In genomic region chr9:74133921-74134320, GRCh38 we compare ENCODE assay signal across 1 cellular context.
TF ChIP-seq lines count a peak whose summit lies in the region.

No MANE protein-coding gene starts in this region.

TF ChIP-seq in H1, 55 proteins besides CTCF, POLR2A, EP300 and RAD21:
- no peak for TF ChIP-seq NANOG (IDR thresholded peaks at IDR 0.05; ENCODE audit: insufficient read depth, low read depth, low read length, poor library complexity, severe bottlenecking)
- no peak for TF ChIP-seq E2F6 (IDR thresholded peaks at IDR 0.05)
- no peak for TF ChIP-seq RXRA (IDR thresholded peaks at IDR 0.05; ENCODE audit: insufficient read depth, low read depth, low read length)
- TF ChIP-seq TCF12 (IDR thresholded peaks at IDR 0.05; ENCODE audit: low read depth, low read length), result no peak
- TF ChIP-seq MAFK (IDR thresholded peaks at IDR 0.05; ENCODE audit: low read depth, low read length), result no peak
- TF ChIP-seq SRF (IDR thresholded peaks at IDR 0.05; ENCODE audit: low read depth, low read length), result no peak
- no peak for TF ChIP-seq SUZ12 (IDR thresholded peaks at IDR 0.05; ENCODE audit: low read length)
- no peak for TF ChIP-seq ASH2L (IDR thresholded peaks at IDR 0.05; ENCODE audit: low read length)
- no peak for TF ChIP-seq CBX8 (IDR thresholded peaks at IDR 0.05; ENCODE audit: borderline replicate concordance, low read depth, low read length)
- TF ChIP-seq SP1 (IDR thresholded peaks at IDR 0.05; ENCODE audit: low read depth, low read length), result no peak
- TF ChIP-seq HDAC2 (IDR thresholded peaks at IDR 0.05; ENCODE audit: borderline replicate concordance in 1 of 2, low read depth in 2 of 2, low read length in 2 of 2), result no peak
- no peak for TF ChIP-seq NRF1 (IDR thresholded peaks at IDR 0.05; ENCODE audit: low read depth, low read length)
- TF ChIP-seq ZNF274 (IDR thresholded peaks at IDR 0.05; ENCODE audit: borderline replicate concordance, extremely low read depth, low read length), result no peak
- no peak for TF ChIP-seq GABPA (IDR thresholded peaks at IDR 0.05; ENCODE audit: borderline replicate concordance, insufficient read depth, low read length)
